1 cellular context compared by ENCODE assay signal in the genomic region with DNA sequence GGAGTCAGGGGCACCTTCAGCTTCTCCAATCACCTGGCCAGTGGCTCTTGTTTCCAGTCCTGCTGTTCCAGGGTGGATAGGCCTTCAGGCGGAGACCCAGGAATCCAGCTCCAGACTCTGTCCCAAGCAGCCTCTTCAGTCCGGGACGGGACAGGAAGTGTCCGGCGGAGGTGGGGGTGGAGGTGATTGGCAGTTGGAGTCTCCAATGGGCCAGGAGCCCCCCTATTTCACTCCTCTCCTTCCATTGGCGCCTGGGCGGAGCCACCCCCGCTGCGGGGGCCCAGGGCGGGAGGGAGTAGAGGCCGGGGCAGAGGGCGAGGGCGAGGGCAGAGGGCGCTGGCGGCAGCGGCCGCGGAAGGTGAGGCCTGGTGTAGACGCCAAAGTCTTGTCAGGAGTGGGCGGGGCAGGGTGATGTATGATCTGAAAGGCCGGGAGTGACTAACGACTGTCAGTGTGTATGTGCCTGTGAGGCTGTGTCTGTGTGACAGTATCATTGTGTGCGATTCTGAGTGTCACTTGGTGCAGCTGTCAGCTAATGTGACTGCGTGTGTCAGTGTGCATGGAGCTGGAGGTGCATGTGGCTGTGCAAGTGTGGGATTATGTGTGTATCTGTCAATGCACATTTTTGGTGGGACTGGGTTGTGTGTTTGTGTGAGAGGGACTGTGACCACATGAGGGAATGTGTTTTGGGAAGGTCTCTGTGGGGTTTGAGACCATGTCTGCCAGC.
TF ChIP-seq lines count a peak whose summit lies in the region.

Gene IL11RA, plus strand, starts transcription at position 310 of the 727 bp plus-strand sequence. CDS start 3,033 bp downstream, outside the sequence.

TF ChIP-seq in K562, 482 proteins besides CTCF, POLR2A, EP300 and RAD21 (continued from another document):
- peak; percentile 44 for TF ChIP-seq TAF1 (IDR thresholded peaks at IDR 0.05; ENCODE audit: control insufficient read depth, extremely low read depth, insufficient read depth, low read length, severe bottlenecking)
- peak; percentile 67 for TF ChIP-seq NFYB (IDR thresholded peaks at IDR 0.05; ENCODE audit: extremely low read depth, insufficient read length)
- TF ChIP-seq POLR2B (IDR thresholded peaks at IDR 0.05; ENCODE audit: low read depth, partially characterized antibody), result peak; percentile 31
- TF ChIP-seq, protein P1, sequence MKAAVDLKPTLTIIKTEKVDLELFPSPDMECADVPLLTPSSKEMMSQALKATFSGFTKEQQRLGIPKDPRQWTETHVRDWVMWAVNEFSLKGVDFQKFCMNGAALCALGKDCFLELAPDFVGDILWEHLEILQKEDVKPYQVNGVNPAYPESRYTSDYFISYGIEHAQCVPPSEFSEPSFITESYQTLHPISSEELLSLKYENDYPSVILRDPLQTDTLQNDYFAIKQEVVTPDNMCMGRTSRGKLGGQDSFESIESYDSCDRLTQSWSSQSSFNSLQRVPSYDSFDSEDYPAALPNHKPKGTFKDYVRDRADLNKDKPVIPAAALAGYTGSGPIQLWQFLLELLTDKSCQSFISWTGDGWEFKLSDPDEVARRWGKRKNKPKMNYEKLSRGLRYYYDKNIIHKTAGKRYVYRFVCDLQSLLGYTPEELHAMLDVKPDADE (conservative IDR thresholded peaks at IDR 0.05; ENCODE audit: control insufficient read depth, low read depth, low read length), result peak; percentile 46; the same call in 1 of the 2 replicates
- peak; percentile 31; the same call in 1 of the 2 replicates for TF ChIP-seq SUPT5H (IDR thresholded peaks at IDR 0.05)
- TF ChIP-seq ARID1B (IDR thresholded peaks at IDR 0.05), result peak; percentile 38
- no peak for TF ChIP-seq JUNB (CRISPR knock-in tag; conservative IDR thresholded peaks at IDR 0.05)
- TF ChIP-seq ZNF785 (CRISPR knock-in tag; IDR thresholded peaks at IDR 0.05), result no peak
- peak; percentile 73; the same call in 1 of the 2 replicates for TF ChIP-seq HDGF (IDR thresholded peaks at IDR 0.05)
- 0 out of 2 replicates have a peak, but pooled peaks have one; percentile 18 for TF ChIP-seq TARDBP (IDR thresholded peaks at IDR 0.05)
- TF ChIP-seq, protein P2, sequence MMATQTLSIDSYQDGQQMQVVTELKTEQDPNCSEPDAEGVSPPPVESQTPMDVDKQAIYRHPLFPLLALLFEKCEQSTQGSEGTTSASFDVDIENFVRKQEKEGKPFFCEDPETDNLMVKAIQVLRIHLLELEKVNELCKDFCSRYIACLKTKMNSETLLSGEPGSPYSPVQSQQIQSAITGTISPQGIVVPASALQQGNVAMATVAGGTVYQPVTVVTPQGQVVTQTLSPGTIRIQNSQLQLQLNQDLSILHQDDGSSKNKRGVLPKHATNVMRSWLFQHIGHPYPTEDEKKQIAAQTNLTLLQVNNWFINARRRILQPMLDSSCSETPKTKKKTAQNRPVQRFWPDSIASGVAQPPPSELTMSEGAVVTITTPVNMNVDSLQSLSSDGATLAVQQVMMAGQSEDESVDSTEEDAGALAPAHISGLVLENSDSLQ (IDR thresholded peaks at IDR 0.05), result peak; percentile 98
- TF ChIP-seq SP1 (CRISPR knock-in tag; IDR thresholded peaks at IDR 0.05), result peak; percentile 50; the same call in 1 of the 2 replicates
